Comparison of ENCODE assay signal across 13 cellular contexts in genomic region chr2:237743024-237743423, GRCh38. TPM values are rescaled to one million over a fixed set of nuclear protein-coding genes. Genes with fewer than 3 reads are reported as not detected.
DNase-seq lines count a peak whose midpoint lies in the region; ATAC-seq and TF ChIP-seq lines count a peak whose summit lies in the region.
"Had no signal": no experiment of that assay in that cellular context is flagged by ENCODE, and none has a peak within 500 bp of the region (broad histone marks: within the 10 kb centered on the region; RNA-seq: fewer than 3 reads in every experiment).

No MANE protein-coding gene starts in this region.

- H3K27ac ChIP-seq in CD8-positive, alpha-beta memory T cell (ENCODE audit: low read depth, low read length) = no peak overlapping the region
- H3K27ac ChIP-seq in RWPE1 (peak overlapping the region; percentile 65), epithelial cell of prostate (peak overlapping the region; percentile 20), psoas muscle (peak overlapping the region; percentile 59)
- H3K27ac ChIP-seq: SJSA1, testis had no signal

- H3K27me3 ChIP-seq in CD8-positive, alpha-beta memory T cell (ENCODE audit: insufficient read depth, low read length, poor library complexity, severe bottlenecking) = no peaks in the 10 kb centered on the region
- H3K27me3 ChIP-seq in psoas muscle (ENCODE audit: insufficient read depth in 3 of 3, low read length in 2 of 3) = no peaks in the 10 kb centered on the region
- H3K27me3 ChIP-seq: SJSA1, testis had no signal

- H3K4me1 ChIP-seq in CD8-positive, alpha-beta memory T cell (ENCODE audit: insufficient read depth, low read length) = no peaks in the 10 kb centered on the region
- peaks cover 64% of the 10 kb centered on the region for H3K4me1 ChIP-seq in psoas muscle

- H3K36me3 ChIP-seq in CD8-positive, alpha-beta memory T cell (ENCODE audit: insufficient read depth, low read length) = peaks cover 9% of the 10 kb centered on the region
- H3K36me3 ChIP-seq in psoas muscle (ENCODE audit: insufficient read depth in 1 of 2, low read depth in 1 of 2) = peaks cover under 1 to 22% of the 10 kb centered on the region in 2 donors

- peak overlapping the region; percentile 61 to 94 (median 86) for H3K27ac Mint-ChIP-seq in CD8-positive, alpha-beta memory T cell

- H3K9me3 ChIP-seq in CD8-positive, alpha-beta memory T cell (ENCODE audit: low read length) = no peaks in the 10 kb centered on the region
- H3K9me3 ChIP-seq in psoas muscle = no peaks in the 10 kb centered on the region
- H3K9me3 ChIP-seq: SJSA1, testis had no signal

- no peak for ATAC-seq in psoas muscle
- no peak for ATAC-seq in HG02798 (IDR thresholded peaks at IDR 0.05; ENCODE audit: poor library complexity, unreplicated experiment)
- no peak for ATAC-seq in HG02970 (IDR thresholded peaks at IDR 0.05; ENCODE audit: low FRiP score, unreplicated experiment)
- ATAC-seq: WTC11 had no signal

- peaks cover 0 to 53% (median 2%) of the 10 kb centered on the region in 3 donors for H3K36me3 Mint-ChIP-seq in CD8-positive, alpha-beta memory T cell

- DNase-seq in CD8-positive, alpha-beta memory T cell = no peak
- DNase-seq in RWPE1 (ENCODE audit: low spot score) (no peak), epithelial cell of prostate (ENCODE audit: low read depth, low spot score) (no peak), psoas muscle (no peak), NCI-H187 treated with DMSO at 0.1 percent for 48 hours (lab: John Stamatoyannopoulos, UW) (no peak)
- DNase-seq: activated gamma-delta T cell treated with Interleukin-2 at 50 U/mL for 16 hours, NCI-H187, testis had no signal

- H3K27me3 Mint-ChIP-seq in CD8-positive, alpha-beta memory T cell = no peaks in the 10 kb centered on the region

- intact Hi-C loops in psoas muscle (cut with DNase I) = loop anchor here in 1 of 2 donors (5.0 to 10.0 kb wide), 2 partner anchors 161 to 228 kb away; no protein-coding TSS in a partner anchor

- TF ChIP-seq CTCF in RWPE1 (conservative IDR thresholded peaks at IDR 0.05; ENCODE audit: low read depth) = no peak
- no peak for TF ChIP-seq CTCF in psoas muscle (IDR thresholded peaks at IDR 0.05)

- H3K4me3 ChIP-seq in CD8-positive, alpha-beta memory T cell (ENCODE audit: low read length) = no peak overlapping the region
- H3K4me3 ChIP-seq in psoas muscle = no peak overlapping the region
- H3K4me3 ChIP-seq: K562, SJSA1, testis had no signal

- H3K9me3 Mint-ChIP-seq in CD8-positive, alpha-beta memory T cell = no peaks in the 10 kb centered on the region
- H3K9me3 Mint-ChIP-seq: WTC11 had no signal

- WGBS in psoas muscle, 3 donors = 66 to 86% (median 74%) methylated on average over 6 of the region's 6 CpGs

- H3K4me3 Mint-ChIP-seq in CD8-positive, alpha-beta memory T cell = no peak overlapping the region
- H3K4me3 Mint-ChIP-seq: WTC11 had no signal

- POLR2A ChIA-PET in CD8-positive, alpha-beta memory T cell (lab: Charles Lee) = no interaction called here
- POLR2A ChIA-PET in RWPE1 (lab: Yijun Ruan, JAX; ENCODE audit: low non-redundant PET) = no interaction called here

- CTCF ChIA-PET in CD8-positive, alpha-beta memory T cell (lab: Charles Lee) = interaction anchor here (0.8 to 12.4 kb wide), 4 partner anchors 12 to 70 kb away, joined by 3 to 268 read pairs (median 21); no protein-coding TSS in a partner anchor
- CTCF ChIA-PET in RWPE1 (lab: Yijun Ruan, JAX) = interaction anchor here (0.6 kb wide), 1 partner anchor 50 kb away, joined by 3 read pairs; no protein-coding TSS in a partner anchor

- H3K4me1 Mint-ChIP-seq in CD8-positive, alpha-beta memory T cell = peaks cover 40 to 73% (median 59%) of the 10 kb centered on the region in 3 donors

RNA-seq across cellular contexts. Expression of gene RBM44, which starts 55.6 kb away (rescaled TPM):
- under 1 TPM; 0.33 to 0.63 TPM for total RNA-seq in CD8-positive, alpha-beta memory T cell
- polyA plus RNA-seq in CD8-positive, alpha-beta memory T cell = 0.07 TPM
- total RNA-seq in psoas muscle = under 1 TPM; 0.17 to 0.58 (median 0.38) TPM
- under 1 TPM; 0.06 to 0.39 (median 0.14) TPM for polyA plus RNA-seq in psoas muscle
